ENCODE assay signal across 8 cellular contexts in the genomic region with DNA sequence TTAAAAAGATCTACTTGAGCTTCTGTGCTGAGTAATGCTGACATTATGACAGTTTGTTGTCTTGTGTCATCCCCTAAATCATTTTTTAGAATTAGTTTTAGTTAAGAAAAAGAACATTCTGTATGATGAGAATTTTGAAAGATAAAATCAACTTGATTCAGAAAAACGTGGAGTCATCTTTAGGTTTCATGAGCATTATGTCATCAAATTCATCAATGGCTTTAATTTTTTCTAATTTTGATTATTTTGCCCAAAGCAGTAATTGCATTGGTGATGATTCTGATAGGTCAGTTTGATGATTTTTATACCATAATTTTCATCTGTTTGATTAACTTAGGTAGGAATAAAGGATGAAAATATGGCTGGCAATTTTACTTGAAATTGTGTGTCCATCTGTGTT. TPM values are rescaled to one million over a fixed set of nuclear protein-coding genes. Genes with fewer than 3 reads are reported as not detected.
"Had no signal": no experiment of that assay in that cellular context is flagged by ENCODE, and none has a peak within 500 bp of the region (broad histone marks: within the 10 kb centered on the region; RNA-seq: fewer than 3 reads in every experiment).

No MANE protein-coding gene starts in this region.

- DNase-seq: H9, HCEC 1CT, HFFc6, IMR-90, KG1 had no signal

- H3K27ac ChIP-seq: HL-60 had no signal

- H3K4me3 ChIP-seq: GM23338, K562 had no signal

RNA-seq across cellular contexts. Expression of gene ADGRF4, which starts 26.6 kb away (rescaled TPM):
- polyA plus RNA-seq: GM23338, K562 had no signal
